17 cellular contexts compared by ENCODE assay signal in genomic region chr11:128512478-128513127, GRCh38.
DNase-seq lines count a peak whose midpoint lies in the region; ATAC-seq and TF ChIP-seq lines count a peak whose summit lies in the region.
"Had no signal": no experiment of that assay in that cellular context is flagged by ENCODE, and none has a peak within 500 bp of the region (broad histone marks: within the 10 kb centered on the region; RNA-seq: fewer than 3 reads in every experiment).

No MANE protein-coding gene starts in this region.

- peaks cover 76 to 100% (median 88%) of the 10 kb centered on the region in 3 donors for H3K4me1 Mint-ChIP-seq in T-cell
- peaks cover 84% of the 10 kb centered on the region for H3K4me1 Mint-ChIP-seq in activated naive CD8-positive, alpha-beta T cell treated with anti-CD3 and anti-CD28 coated beads, Interleukin-2, amount 10 ng/mL, durations not matched to agents 7 days and 5 days

- H3K27me3 ChIP-seq in spleen (replicated peaks in 1 of 7) (no peaks in the 10 kb centered on the region), hepatocyte (no peaks in the 10 kb centered on the region)
- H3K27me3 ChIP-seq: ascending aorta had no signal

- ATAC-seq in HG02885 (IDR thresholded peaks at IDR 0.05; ENCODE audit: poor library complexity, unreplicated experiment) = peak; percentile 58
- peak; percentile 24 to 45 (median 35) for ATAC-seq in T-cell (replicated peaks in 1 of 4)
- ATAC-seq in activated naive CD8-positive, alpha-beta T cell treated with anti-CD3 and anti-CD28 coated beads, Interleukin-2, amount 10 ng/mL, durations not matched to agents 7 days and 5 days (ENCODE audit: low read depth) = peak; percentile 50

- H3K27me3 Mint-ChIP-seq in T-cell = no peaks in the 10 kb centered on the region
- H3K27me3 Mint-ChIP-seq in activated naive CD8-positive, alpha-beta T cell treated with anti-CD3 and anti-CD28 coated beads, Interleukin-2, amount 10 ng/mL, durations not matched to agents 7 days and 5 days = no peaks in the 10 kb centered on the region

- peaks cover 86% of the 10 kb centered on the region for H3K36me3 Mint-ChIP-seq in T-cell
- H3K36me3 Mint-ChIP-seq in activated naive CD8-positive, alpha-beta T cell treated with anti-CD3 and anti-CD28 coated beads, Interleukin-2, amount 10 ng/mL, durations not matched to agents 7 days and 5 days = peaks cover 72% of the 10 kb centered on the region

- CTCF ChIA-PET in T-cell (lab: Charles Lee) = interaction anchor here (0.6 to 2.3 kb wide), 8 partner anchors 12 to 236 kb away, joined by 3 to 8 read pairs (median 3); no protein-coding TSS in a partner anchor

- peaks cover 0 to 87% (median 16%) of the 10 kb centered on the region in 6 donors for H3K36me3 ChIP-seq in spleen
- H3K36me3 ChIP-seq in hepatocyte (replicated peaks; ENCODE audit: insufficient read depth, low read depth) = no peaks in the 10 kb centered on the region

- H3K4me3 ChIP-seq in spleen (peak overlapping the region in 7 of 8 donors; percentile 2 to 75 (median 28)), hepatocyte (no peak overlapping the region)
- H3K4me3 ChIP-seq: ascending aorta, GM23248, lung had no signal

- 56 to 73% (median 67%) methylated on average over 12 to 14 of the region's 14 CpGs for WGBS in spleen, 5 donors
- WGBS in hepatocyte (ENCODE audit: low lambda C conversion rate, missing lambda C conversion rate) = 89% methylated on average over 14 of the region's 14 CpGs

- H3K27ac Mint-ChIP-seq in T-cell = peak overlapping the region; percentile 96 to 98
- H3K27ac Mint-ChIP-seq in activated naive CD8-positive, alpha-beta T cell treated with anti-CD3 and anti-CD28 coated beads, Interleukin-2, amount 10 ng/mL, durations not matched to agents 7 days and 5 days = peak overlapping the region; percentile 97
- H3K27ac Mint-ChIP-seq: endodermal cell had no signal

- no peaks in the 10 kb centered on the region for H3K9me3 ChIP-seq in spleen
- H3K9me3 ChIP-seq in hepatocyte (ENCODE audit: low read depth) = no peaks in the 10 kb centered on the region
- H3K9me3 ChIP-seq: ascending aorta had no signal

- no peaks in the 10 kb centered on the region for H3K9me3 Mint-ChIP-seq in T-cell
- no peaks in the 10 kb centered on the region for H3K9me3 Mint-ChIP-seq in activated naive CD8-positive, alpha-beta T cell treated with anti-CD3 and anti-CD28 coated beads, Interleukin-2, amount 10 ng/mL, durations not matched to agents 7 days and 5 days
- H3K9me3 Mint-ChIP-seq: endodermal cell had no signal

- H3K4me3 Mint-ChIP-seq in T-cell = peak overlapping the region; percentile 96 to 99 (median 98)
- peak overlapping the region; percentile 98 for H3K4me3 Mint-ChIP-seq in activated naive CD8-positive, alpha-beta T cell treated with anti-CD3 and anti-CD28 coated beads, Interleukin-2, amount 10 ng/mL, durations not matched to agents 7 days and 5 days
- H3K4me3 Mint-ChIP-seq: endodermal cell had no signal

- no peak overlapping the region for H3K4me2 ChIP-seq in hepatocyte

- peaks cover 88% of the 10 kb centered on the region for H3K79me2 ChIP-seq in hepatocyte

- peaks cover 90 to 100% (median 100%) of the 10 kb centered on the region in 6 donors for H3K4me1 ChIP-seq in spleen
- peaks cover 37% of the 10 kb centered on the region for H3K4me1 ChIP-seq in hepatocyte (ENCODE audit: insufficient read depth)

- H4K20me1 ChIP-seq in hepatocyte (ENCODE audit: insufficient read depth, poor library complexity, severe bottlenecking) = peaks cover 12% of the 10 kb centered on the region

- no peaks in the 10 kb centered on the region for H3K9me2 ChIP-seq in hepatocyte (replicated peaks; ENCODE audit: insufficient read depth)

- no peak overlapping the region for H2AFZ ChIP-seq in hepatocyte
- H2AFZ ChIP-seq: GM23248 had no signal

- peak in 2 of 34 experiments; percentile 39 to 43 for DNase-seq in T-cell
- peak; percentile 72 for DNase-seq in activated naive CD8-positive, alpha-beta T cell treated with anti-CD3 and anti-CD28 coated beads, Interleukin-2, amount 10 ng/mL, durations not matched to agents 7 days and 5 days
- DNase-seq in spleen = peak; percentile 73
- DNase-seq in hepatocyte (ENCODE audit: low spot score) = no peak
- DNase-seq in RPMI8226 = no peak
- DNase-seq in NK-92 treated with Interleukin-12 subunit alpha and Interleukin-12 subunit beta, amount 100 ng/mL, for 24 hours (lab: John Stamatoyannopoulos, UW) = no peak
- DNase-seq in midbrain (lab: John Stamatoyannopoulos, UW) = no peak
- DNase-seq: activated CD4-positive, alpha-beta T cell treated with anti-CD3 and anti-CD28 coated beads for 1 hour; endodermal cell; GM23248; NCI-H1048; NCI-H524; SHP77 treated with DMSO at 0.1 percent for 48 hours; stimulated activated CD4-positive, alpha-beta T cell treated with anti-CD3 and anti-CD28 coated beads, Interleukin-4, amount 100 ng/mL, for 24 hours had no signal

- no peak for TF ChIP-seq POLR2A in spleen (IDR thresholded peaks at IDR 0.05)

- POLR2A ChIA-PET in T-cell (lab: Charles Lee) = interaction anchor here (0.5 to 2.0 kb wide), 16 partner anchors 8 to 233 kb away, joined by 3 to 11 read pairs (median 4); no protein-coding TSS in a partner anchor
- POLR2A ChIA-PET in activated naive CD8-positive, alpha-beta T cell treated with anti-CD3 and anti-CD28 coated beads, Interleukin-2, amount 10 ng/mL, durations not matched to agents 7 days and 5 days (lab: Charles Lee) = interaction anchor here (0.9 to 34.4 kb wide), 15 partner anchors 8 to 473 kb away, joined by 3 to 716 read pairs (median 19); no protein-coding TSS in a partner anchor

- no peak for TF ChIP-seq CTCF in spleen (IDR thresholded peaks at IDR 0.05 in 8 of 11, conservative IDR thresholded peaks at IDR 0.05 in 3 of 11)
- no peak for TF ChIP-seq CTCF in hepatocyte (IDR thresholded peaks at IDR 0.05; ENCODE audit: poor library complexity)

- intact Hi-C loops in spleen (cut with DNase I; ENCODE audit: low total_unique reads) = loop anchor here (10.0 kb wide), 1 partner anchor 112 kb away; no protein-coding TSS in a partner anchor

- H3K27ac ChIP-seq in spleen = peak overlapping the region in 7 of 8 donors; percentile 95 to 99 (median 99)
- H3K27ac ChIP-seq in hepatocyte = no peak overlapping the region
- H3K27ac ChIP-seq: ascending aorta, GM23248 had no signal

Comparison
In these comparisons a context has a peak if more than half of its experiments do, and no peak if none do; other contexts are left out.
1. DNase-seq: peak in activated naive CD8-positive, alpha-beta T cell treated with anti-CD3 and anti-CD28 coated beads, Interleukin-2, amount 10 ng/mL, durations not matched to agents 7 days and 5 days (single experiment) and spleen (single experiment); none in hepatocyte (single experiment), RPMI8226 (single experiment), NK-92 treated with Interleukin-12 subunit alpha and Interleukin-12 subunit beta, amount 100 ng/mL, for 24 hours (single experiment) and midbrain (single experiment).
2. Peak in every context shown above with its lines, with median percentiles within 50 percentile points of each other: ATAC-seq.